ENCODE assay signal across 1 cellular context in the genomic region with DNA sequence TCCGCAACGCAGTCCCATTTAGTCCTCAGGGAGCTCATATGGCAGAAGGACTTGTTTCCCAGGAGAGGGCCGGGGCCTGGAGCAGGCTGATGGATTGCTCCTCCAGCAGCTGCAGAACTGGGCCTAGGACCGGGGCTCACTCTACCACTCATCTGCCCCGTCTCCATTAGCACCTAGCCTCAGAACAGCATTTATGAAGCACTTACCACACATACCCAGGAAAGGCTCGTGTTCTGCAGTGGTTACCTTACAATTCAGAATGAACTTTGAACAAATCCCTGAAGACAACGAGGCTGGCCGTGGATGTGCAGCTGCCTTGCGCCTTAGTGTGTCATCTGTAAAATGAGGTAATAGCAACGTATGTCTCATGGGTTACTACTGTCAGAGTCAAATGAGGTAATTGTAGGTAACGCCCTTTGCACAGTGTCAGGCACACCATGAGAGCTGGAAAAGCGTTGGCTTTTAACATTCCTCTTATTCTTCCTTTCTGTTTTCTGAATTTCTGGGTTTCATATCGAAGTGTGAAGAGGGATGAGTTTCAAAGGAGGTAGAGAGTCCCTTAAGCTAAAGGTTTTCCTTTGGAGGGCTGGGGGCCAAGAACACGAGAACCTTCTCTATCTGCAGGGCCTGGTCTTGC.
TF ChIP-seq lines count a peak whose summit lies in the region.

No MANE protein-coding gene starts in this region.

TF ChIP-seq in GM12878, 131 proteins besides CTCF, POLR2A, EP300 and RAD21 (continued from another document):
- TF ChIP-seq, protein P1, sequence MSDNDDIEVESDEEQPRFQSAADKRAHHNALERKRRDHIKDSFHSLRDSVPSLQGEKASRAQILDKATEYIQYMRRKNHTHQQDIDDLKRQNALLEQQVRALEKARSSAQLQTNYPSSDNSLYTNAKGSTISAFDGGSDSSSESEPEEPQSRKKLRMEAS (IDR thresholded peaks at IDR 0.05; ENCODE audit: low read depth, low read length), result no peak
- TF ChIP-seq, protein P2, sequence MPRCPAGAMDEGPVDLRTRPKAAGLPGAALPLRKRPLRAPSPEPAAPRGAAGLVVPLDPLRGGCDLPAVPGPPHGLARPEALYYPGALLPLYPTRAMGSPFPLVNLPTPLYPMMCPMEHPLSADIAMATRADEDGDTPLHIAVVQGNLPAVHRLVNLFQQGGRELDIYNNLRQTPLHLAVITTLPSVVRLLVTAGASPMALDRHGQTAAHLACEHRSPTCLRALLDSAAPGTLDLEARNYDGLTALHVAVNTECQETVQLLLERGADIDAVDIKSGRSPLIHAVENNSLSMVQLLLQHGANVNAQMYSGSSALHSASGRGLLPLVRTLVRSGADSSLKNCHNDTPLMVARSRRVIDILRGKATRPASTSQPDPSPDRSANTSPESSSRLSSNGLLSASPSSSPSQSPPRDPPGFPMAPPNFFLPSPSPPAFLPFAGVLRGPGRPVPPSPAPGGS (IDR thresholded peaks at IDR 0.05; ENCODE audit: borderline replicate concordance, insufficient read depth, low read depth, low read length, poor library complexity, severe bottlenecking), result peak; percentile 44
